Comparison of ENCODE assay signal across 8 cellular contexts in the genomic region with DNA sequence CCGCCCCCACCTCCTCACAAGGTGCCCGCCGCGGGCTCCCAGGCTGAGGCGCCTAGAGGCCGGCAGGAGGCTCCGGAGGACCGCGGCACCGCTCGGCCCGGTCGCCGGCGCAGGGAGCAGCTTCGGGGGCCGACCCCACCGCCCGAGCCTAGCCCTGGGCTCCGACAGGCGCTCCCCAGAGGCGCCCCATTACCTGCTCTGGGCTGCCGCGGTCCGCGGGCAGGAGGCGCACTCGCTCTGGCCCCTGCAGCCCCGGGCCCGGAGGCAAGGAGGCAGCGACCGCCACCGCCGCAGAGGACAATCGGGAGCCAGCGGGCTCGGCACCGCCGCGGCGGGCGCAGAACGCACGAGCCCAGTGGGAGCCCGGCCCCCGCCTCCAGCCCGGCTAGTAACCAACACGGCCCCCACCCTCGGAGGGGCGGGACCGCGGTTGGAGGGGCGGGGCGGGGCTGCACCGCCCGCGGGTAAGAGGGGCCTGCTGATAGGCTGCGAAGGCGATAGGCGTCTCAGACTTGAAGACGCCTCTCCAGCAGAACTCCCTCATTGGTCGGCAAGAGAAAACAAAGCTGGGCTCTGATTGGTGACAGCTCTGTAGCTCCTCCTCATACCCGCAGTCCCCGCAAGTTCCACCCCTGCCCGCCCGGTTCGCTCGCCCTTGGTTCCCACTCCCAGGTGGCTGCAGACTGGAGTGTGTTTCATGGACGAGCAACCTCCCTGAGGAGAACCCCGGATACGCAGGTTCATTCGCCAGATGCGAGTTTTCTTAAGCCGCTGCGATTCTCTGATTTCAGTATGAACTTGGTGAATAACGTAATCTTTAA. TPM values are rescaled to one million over a fixed set of nuclear protein-coding genes. Genes with fewer than 3 reads are reported as not detected.
A peak's percentile ranks its signal among the peaks of the same experiment; 100 is the strongest.
DNase-seq lines count a peak whose midpoint lies in the region; ATAC-seq and TF ChIP-seq lines count a peak whose summit lies in the region.

Gene MPP7, minus strand, starts transcription at position 397 of the 821 bp plus-strand sequence. CDS start 64,460 bp downstream, outside the sequence.

- H3K9me3 Mint-ChIP-seq in activated naive CD8-positive, alpha-beta T cell treated with anti-CD3 and anti-CD28 coated beads for 36 hours: no peaks in the 10 kb centered on the region
- peaks cover 14% of the 10 kb centered on the region for H3K9me3 Mint-ChIP-seq in glutamatergic neuron (ENCODE audit: unreplicated experiment)

- no peaks in the 10 kb centered on the region for H3K9me3 ChIP-seq in suprapubic skin

- peak; percentile 95 for DNase-seq in GM10266 (ENCODE audit: extremely low spot score)
- peak; percentile 95 for DNase-seq in NCI-H1105 treated with DMSO at 0.1 percent for 48 hours (lab: John Stamatoyannopoulos, UW)
- DNase-seq in SKM-1 treated with dmso at 0.1 percent for 144 hours (lab: John Stamatoyannopoulos, UW; ENCODE audit: unreplicated experiment): peak; percentile 88
- DNase-seq in activated naive CD8-positive, alpha-beta T cell treated with anti-CD3 and anti-CD28 coated beads for 36 hours: peak; percentile 97
- DNase-seq in glutamatergic neuron: peak; percentile 96
- peak; percentile 96 for DNase-seq in occipital lobe (lab: John Stamatoyannopoulos, UW)
- DNase-seq in suprapubic skin (ENCODE audit: low spot score in 2 of 2): peak; percentile 97

- ATAC-seq in HG02759 (IDR thresholded peaks at IDR 0.05; ENCODE audit: unreplicated experiment): peak; percentile 99

- H3K27me3 Mint-ChIP-seq in activated naive CD8-positive, alpha-beta T cell treated with anti-CD3 and anti-CD28 coated beads for 36 hours: no peaks in the 10 kb centered on the region
- H3K27me3 Mint-ChIP-seq in glutamatergic neuron (ENCODE audit: unreplicated experiment): peaks cover 10% of the 10 kb centered on the region

- H3K36me3 ChIP-seq in suprapubic skin: no peaks in the 10 kb centered on the region

- TF ChIP-seq CTCF in GM10266 (IDR thresholded peaks at IDR 0.05; ENCODE audit: control insufficient read depth, insufficient read depth, low read depth, missing control alignments) (peak; percentile 17), glutamatergic neuron (IDR thresholded peaks at IDR 0.05; ENCODE audit: partially characterized antibody, unreplicated experiment) (no peak), suprapubic skin (IDR thresholded peaks at IDR 0.05) (peak in 1 of 2 donors; percentile 39)

- peak within 1 kb of the TSS; percentile 79 for H3K27ac Mint-ChIP-seq in activated naive CD8-positive, alpha-beta T cell treated with anti-CD3 and anti-CD28 coated beads for 36 hours
- peak within 1 kb of the TSS; percentile 92 for H3K27ac Mint-ChIP-seq in glutamatergic neuron (ENCODE audit: unreplicated experiment)

- no peaks in the 10 kb centered on the region for H3K36me3 Mint-ChIP-seq in activated naive CD8-positive, alpha-beta T cell treated with anti-CD3 and anti-CD28 coated beads for 36 hours
- no peaks in the 10 kb centered on the region for H3K36me3 Mint-ChIP-seq in glutamatergic neuron (ENCODE audit: unreplicated experiment)

- H3K27me3 ChIP-seq in suprapubic skin: peaks cover 21% of the 10 kb centered on the region

- TF ChIP-seq POLR2A in suprapubic skin (IDR thresholded peaks at IDR 0.05): peak in 1 of 2 donors; percentile 24

- peaks cover 20% of the 10 kb centered on the region for H3K4me1 ChIP-seq in suprapubic skin

- peak within 1 kb of the TSS; percentile 91 for H3K4me3 Mint-ChIP-seq in activated naive CD8-positive, alpha-beta T cell treated with anti-CD3 and anti-CD28 coated beads for 36 hours
- peak within 1 kb of the TSS; percentile 96 for H3K4me3 Mint-ChIP-seq in glutamatergic neuron (ENCODE audit: unreplicated experiment)

- no peak for TF ChIP-seq EP300 in suprapubic skin (IDR thresholded peaks at IDR 0.05)

- 0% methylated on average over 14 of the region's 76 CpGs for WGBS in suprapubic skin

- peaks cover 55% of the 10 kb centered on the region for H3K4me1 Mint-ChIP-seq in activated naive CD8-positive, alpha-beta T cell treated with anti-CD3 and anti-CD28 coated beads for 36 hours
- H3K4me1 Mint-ChIP-seq in glutamatergic neuron (ENCODE audit: low read depth, unreplicated experiment): peaks cover 32% of the 10 kb centered on the region

- peak within 1 kb of the TSS; percentile 86 for H3K4me3 ChIP-seq in suprapubic skin

- peak within 1 kb of the TSS; percentile 93 for H3K27ac ChIP-seq in suprapubic skin

RNA-seq across cellular contexts. Expression of gene MPP7, which starts in this region (rescaled TPM):
- 10 to 100 TPM; 11.0 to 12.3 TPM for total RNA-seq in activated naive CD8-positive, alpha-beta T cell treated with anti-CD3 and anti-CD28 coated beads for 36 hours
- 19.0 TPM for total RNA-seq in glutamatergic neuron (ENCODE audit: unreplicated experiment)
- total RNA-seq in occipital lobe: 1.4 TPM
- 10 to 100 TPM; 39.1 to 47.3 (median 43.2) TPM for total RNA-seq in suprapubic skin

Comparison
In these comparisons a context has a peak if more than half of its experiments do, and no peak if none do; other contexts are left out.
1. Peak in every context shown above with its lines: DNase-seq, ATAC-seq, H3K4me3 ChIP-seq and H3K27ac ChIP-seq.